In the genomic region with DNA sequence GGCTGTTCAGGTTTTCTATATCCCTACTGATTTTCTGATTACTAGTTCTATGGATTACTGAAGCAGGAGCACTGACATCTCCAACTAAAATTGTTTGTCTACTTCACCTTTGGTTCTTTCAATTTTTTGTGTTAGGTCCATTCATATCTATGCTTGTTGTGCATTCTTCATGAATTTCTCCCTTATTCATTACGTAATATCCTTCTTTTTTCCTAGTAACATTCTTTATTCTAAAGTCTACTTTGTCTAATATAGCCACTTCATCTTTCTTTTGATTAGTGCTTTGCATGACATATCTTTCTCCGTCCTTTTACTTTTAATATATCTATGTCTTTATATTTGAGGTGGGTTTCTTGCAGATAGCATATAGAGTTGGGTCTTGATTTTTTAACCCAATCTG, we compare ENCODE assay signal across 39 cellular contexts.
"Had no signal": no experiment of that assay in that cellular context is flagged by ENCODE, and none has a peak within 500 bp of the region (broad histone marks: within the 10 kb centered on the region; RNA-seq: fewer than 3 reads in every experiment).

No MANE protein-coding gene starts in this region.

- FAIRE-seq: astrocyte, bronchial epithelial cell, colon had no signal

- H3K27me3 Mint-ChIP-seq: activated naive CD4-positive, alpha-beta T cell treated with anti-CD3 and anti-CD28 coated beads, Interleukin-2, amount 10 ng/mL, durations not matched to agents 7 days and 5 days; activated naive CD4-positive, alpha-beta T cell treated with anti-CD3 and anti-CD28 coated beads, Interleukin-2, amount 50 U/mL, for 24 hours; activated naive CD8-positive, alpha-beta T cell; activated naive CD8-positive, alpha-beta T cell treated with anti-CD3 and anti-CD28 coated beads for 36 hours; activated naive CD8-positive, alpha-beta T cell treated with anti-CD3 and anti-CD28 coated beads, Interleukin-2, amount 10 ng/mL, durations not matched to agents 7 days and 5 days; activated naive CD8-positive, alpha-beta T cell treated with anti-CD3 and anti-CD28 coated beads, Interleukin-2, amount 50 U/mL, for 24 hours; activated T-helper 17 cell treated with anti-CD3 and anti-CD28 coated beads, Interleukin-2, amount 50 U/mL, for 72 hours; central memory CD8-positive, alpha-beta T cell had no signal

- H3K4me3 Mint-ChIP-seq: activated naive CD4-positive, alpha-beta T cell treated with anti-CD3 and anti-CD28 coated beads for 36 hours; activated naive CD4-positive, alpha-beta T cell treated with anti-CD3 and anti-CD28 coated beads, Interleukin-2, amount 10 ng/mL, durations not matched to agents 7 days and 5 days; activated naive CD4-positive, alpha-beta T cell treated with anti-CD3 and anti-CD28 coated beads, Interleukin-2, amount 50 U/mL, for 24 hours; activated naive CD8-positive, alpha-beta T cell; activated naive CD8-positive, alpha-beta T cell treated with anti-CD3 and anti-CD28 coated beads for 36 hours; activated naive CD8-positive, alpha-beta T cell treated with anti-CD3 and anti-CD28 coated beads, Interleukin-2, amount 10 ng/mL, durations not matched to agents 7 days and 5 days; activated naive CD8-positive, alpha-beta T cell treated with anti-CD3 and anti-CD28 coated beads, Interleukin-2, amount 50 U/mL, for 24 hours; activated T-cell treated with anti-CD3 and anti-CD28 coated beads, Interleukin-2, amount 50 U/mL, for 4 hours; activated T-cell treated with anti-CD3 and anti-CD28 coated beads, Interleukin-2, amount 50 U/mL, for 72 hours; activated T-helper 1 cell treated with anti-CD3 and anti-CD28 coated beads, Interleukin-12 subunit alpha, Interleukin-12 subunit beta, Interleukin-2, Interleukin-4 antibody, amounts not matched to agents 30 ng/mL and 10 ng/mL and 1 ng/mL, durations not matched to agents 14 hours and 24 hours and 36 hours; activated T-helper 17 cell treated with anti-CD3 and anti-CD28 coated beads, Interleukin-2, amount 50 U/mL, for 72 hours; brain; central memory CD8-positive, alpha-beta T cell had no signal

- H3K27me3 ChIP-seq: adrenal gland, ascending aorta, body of pancreas, brain microvascular endothelial cell, breast epithelium, cardiac muscle cell had no signal

- H3K36me3 Mint-ChIP-seq: brain had no signal

- H3K27ac ChIP-seq: adrenal gland, ascending aorta, body of pancreas, brain microvascular endothelial cell, breast epithelium, cardiac muscle cell had no signal

- H3K4me3 ChIP-seq: adrenal gland, ascending aorta, body of pancreas, breast epithelium, cardiac muscle cell had no signal

- H3K36me3 ChIP-seq: adrenal gland, ascending aorta, brain microvascular endothelial cell, breast epithelium, cardiac muscle cell had no signal

- ATAC-seq: activated naive CD4-positive, alpha-beta T cell treated with anti-CD3 and anti-CD28 coated beads, Interleukin-2, amount 50 U/mL, for 72 hours; activated naive CD8-positive, alpha-beta T cell treated with anti-CD3 and anti-CD28 coated beads, Interleukin-2, amount 50 U/mL, for 24 hours; activated T-cell treated with anti-CD3 and anti-CD28 coated beads, Interleukin-2, amount 50 U/mL, for 4 hours; activated T-cell treated with anti-CD3 and anti-CD28 coated beads, Interleukin-2, amount 50 U/mL, for 72 hours; activated T-helper 17 cell treated with anti-CD3 and anti-CD28 coated beads, Interleukin-2, amount 50 U/mL, for 72 hours; body of pancreas had no signal

- DNase-seq: activated effector memory CD4-positive, alpha-beta T cell treated with anti-CD3 and anti-CD28 coated beads, Interleukin-2, amount 50 U/mL, for 16 hours; activated effector memory CD4-positive, alpha-beta T cell treated with Interleukin-2 at 50 U/mL for 16 hours; activated gamma-delta T cell; activated gamma-delta T cell treated with Interleukin-2 at 50 U/mL for 16 hours; activated naive CD4-positive, alpha-beta T cell; activated naive CD4-positive, alpha-beta T cell treated with anti-CD3 and anti-CD28 coated beads for 36 hours; activated naive CD4-positive, alpha-beta T cell treated with anti-CD3 and anti-CD28 coated beads, Interleukin-2, amount 10 ng/mL, durations not matched to agents 7 days and 5 days; activated naive CD4-positive, alpha-beta T cell treated with anti-CD3 and anti-CD28 coated beads, Interleukin-2, amount 50 U/mL, for 16 hours; activated naive CD4-positive, alpha-beta T cell treated with Interleukin-2 at 50 U/mL for 16 hours; activated naive CD8-positive, alpha-beta T cell treated with anti-CD3 and anti-CD28 coated beads for 36 hours; activated naive CD8-positive, alpha-beta T cell treated with anti-CD3 and anti-CD28 coated beads, Interleukin-2, amount 10 ng/mL, durations not matched to agents 7 days and 5 days; activated naive CD8-positive, alpha-beta T cell treated with anti-CD3 and anti-CD28 coated beads, Interleukin-2, amount 50 U/mL, for 24 hours; activated T-cell treated with anti-CD3 and anti-CD28 coated beads, Interleukin-2, amount 50 U/mL, for 4 hours; activated T-cell treated with anti-CD3 and anti-CD28 coated beads, Interleukin-2, amount 50 U/mL, for 48 hours; activated T-cell treated with anti-CD3 and anti-CD28 coated beads, Interleukin-2, amount 50 U/mL, for 72 hours; adrenal gland; amniotic stem cell; amygdala; anterior cingulate cortex; aorta; body of pancreas; brain microvascular endothelial cell; caudate nucleus; central memory CD4-positive, alpha-beta T cell; cerebellar nuclear complex had no signal

- H3K9me3 ChIP-seq: body of pancreas had no signal

- H3K27ac Mint-ChIP-seq: activated naive CD4-positive, alpha-beta T cell treated with anti-CD3 and anti-CD28 coated beads for 36 hours; activated naive CD4-positive, alpha-beta T cell treated with anti-CD3 and anti-CD28 coated beads, Interleukin-2, amount 10 ng/mL, durations not matched to agents 7 days and 5 days; activated naive CD4-positive, alpha-beta T cell treated with anti-CD3 and anti-CD28 coated beads, Interleukin-2, amount 50 U/mL, for 24 hours; activated naive CD4-positive, alpha-beta T cell treated with anti-CD3 and anti-CD28 coated beads, Interleukin-2, amount 50 U/mL, for 72 hours; activated naive CD8-positive, alpha-beta T cell; activated naive CD8-positive, alpha-beta T cell treated with anti-CD3 and anti-CD28 coated beads for 36 hours; activated naive CD8-positive, alpha-beta T cell treated with anti-CD3 and anti-CD28 coated beads, Interleukin-2, amount 10 ng/mL, durations not matched to agents 7 days and 5 days; activated T-cell treated with anti-CD3 and anti-CD28 coated beads, Interleukin-2, amount 50 U/mL, for 72 hours; activated T-helper 1 cell treated with anti-CD3 and anti-CD28 coated beads, Interleukin-12 subunit alpha, Interleukin-12 subunit beta, Interleukin-2, Interleukin-4 antibody, amounts not matched to agents 30 ng/mL and 10 ng/mL and 1 ng/mL, durations not matched to agents 14 hours and 24 hours and 36 hours; activated T-helper 17 cell treated with anti-CD3 and anti-CD28 coated beads, Interleukin-2, amount 50 U/mL, for 72 hours; activated T-helper 2 cell treated with anti-CD3 and anti-CD28 coated beads, Interferon-gamma antibody, Interleukin-2, Interleukin-4, amounts not matched to agents 10 μg/mL and 5 μg/mL and 100 μg/mL, durations not matched to agents 14 hours and 24 hours and 36 hours; brain had no signal
